Comparison of ENCODE assay signal across 32 cellular contexts in genomic region chr2:64442277-64442676, GRCh38.
"Had no signal": no experiment of that assay in that cellular context is flagged by ENCODE, and none has a peak within 500 bp of the region (broad histone marks: within the 10 kb centered on the region; RNA-seq: fewer than 3 reads in every experiment).

No MANE protein-coding gene starts in this region.

- H3K27me3 ChIP-seq: dorsolateral prefrontal cortex, foreskin keratinocyte, gastrocnemius medialis, heart left ventricle had no signal

- FAIRE-seq: astrocyte, bronchial epithelial cell had no signal

- H3K9me3 ChIP-seq: gastrocnemius medialis, heart left ventricle had no signal

- ATAC-seq: activated T-cell treated with anti-CD3 and anti-CD28 coated beads, Interleukin-2, amount 50 U/mL, for 4 hours; activated T-helper 17 cell treated with anti-CD3 and anti-CD28 coated beads, Interleukin-2, amount 50 U/mL, for 72 hours; esophagus mucosa; foreskin keratinocyte; gastrocnemius medialis; heart left ventricle; T-helper 17 cell had no signal

- H3K4me3 Mint-ChIP-seq: activated CD4-positive, alpha-beta memory T cell treated with anti-CD3 and anti-CD28 coated beads, Interleukin-2, amount 10 ng/mL, durations not matched to agents 7 days and 5 days; activated CD4-positive, alpha-beta T cell treated with anti-CD3 and anti-CD28 coated beads, Interleukin-2, amount 10 ng/mL, durations not matched to agents 7 days and 5 days; activated naive CD8-positive, alpha-beta T cell; activated T-cell treated with anti-CD3 and anti-CD28 coated beads, Interleukin-2, amount 50 U/mL, for 4 hours; activated T-helper 17 cell treated with anti-CD3 and anti-CD28 coated beads, Interleukin-2, amount 50 U/mL, for 72 hours; central memory CD8-positive, alpha-beta T cell; dendritic cell treated with granulocyte-macrophage colony-stimulating factor and Interleukin-4, amounts not matched to agents 40 ng/mL and 50 ng/mL, for 4 days; endodermal cell; T-helper 17 cell; T-helper 2 cell treated with Interferon-gamma antibody and Interleukin-4, amounts not matched to agents 5 μg/mL and 100 μg/mL, for 36 hours had no signal

- H3K27ac Mint-ChIP-seq: activated CD4-positive, alpha-beta memory T cell treated with anti-CD3 and anti-CD28 coated beads, Interleukin-2, amount 10 ng/mL, durations not matched to agents 7 days and 5 days; activated CD4-positive, alpha-beta T cell treated with anti-CD3 and anti-CD28 coated beads, Interleukin-2, amount 10 ng/mL, durations not matched to agents 7 days and 5 days; activated naive CD8-positive, alpha-beta T cell; activated T-helper 17 cell treated with anti-CD3 and anti-CD28 coated beads, Interleukin-2, amount 50 U/mL, for 72 hours; dendritic cell treated with granulocyte-macrophage colony-stimulating factor and Interleukin-4, amounts not matched to agents 40 ng/mL and 50 ng/mL, for 4 days; endodermal cell; T-helper 17 cell; T-helper 2 cell treated with Interferon-gamma antibody and Interleukin-4, amounts not matched to agents 5 μg/mL and 100 μg/mL, for 36 hours had no signal

- DNase-seq: activated CD4-positive, alpha-beta memory T cell treated with anti-CD3 and anti-CD28 coated beads, Interleukin-2, amount 10 ng/mL, durations not matched to agents 7 days and 5 days; activated CD4-positive, alpha-beta T cell treated with anti-CD3 and anti-CD28 coated beads for 1 hour; activated CD4-positive, alpha-beta T cell treated with anti-CD3 and anti-CD28 coated beads for 4 hours; activated CD4-positive, alpha-beta T cell treated with anti-CD3 and anti-CD28 coated beads, Interleukin-2, amount 10 ng/mL, durations not matched to agents 7 days and 5 days; activated CD4-positive, alpha-beta T cell treated with anti-CD3 and anti-CD28 coated beads, Interleukin-2, amount 50 U/mL, for 4 hours; activated effector memory CD4-positive, alpha-beta T cell treated with Interleukin-2 at 50 U/mL for 16 hours; activated gamma-delta T cell treated with Interleukin-2 at 50 U/mL for 16 hours; activated naive CD4-positive, alpha-beta T cell treated with anti-CD3 and anti-CD28 coated beads, Interleukin-2, amount 50 U/mL, for 16 hours; activated naive CD4-positive, alpha-beta T cell treated with Interleukin-2 at 50 U/mL for 16 hours; activated T-cell treated with anti-CD3 and anti-CD28 coated beads, Interleukin-2, amount 50 U/mL, for 4 hours; amniotic stem cell; anterior cingulate cortex; brain microvascular endothelial cell; dorsolateral prefrontal cortex; effector memory CD4-positive, alpha-beta T cell; foreskin keratinocyte; gastrocnemius medialis; glutamatergic neuron; heart left ventricle; T-helper 1 cell; T-helper 17 cell; T1000 had no signal

- H3K36me3 ChIP-seq: brain microvascular endothelial cell, gastrocnemius medialis, heart left ventricle had no signal

- H3K4me1 Mint-ChIP-seq: activated CD4-positive, alpha-beta memory T cell treated with anti-CD3 and anti-CD28 coated beads, Interleukin-2, amount 10 ng/mL, durations not matched to agents 7 days and 5 days; activated CD4-positive, alpha-beta T cell treated with anti-CD3 and anti-CD28 coated beads, Interleukin-2, amount 10 ng/mL, durations not matched to agents 7 days and 5 days; central memory CD8-positive, alpha-beta T cell had no signal

- H3K4me3 ChIP-seq: coronary artery, dorsolateral prefrontal cortex, gastrocnemius medialis, heart left ventricle had no signal

- H3K27ac ChIP-seq: brain microvascular endothelial cell, coronary artery, dorsolateral prefrontal cortex, foreskin keratinocyte, gastrocnemius medialis, heart left ventricle had no signal

- H3K9me3 Mint-ChIP-seq: activated CD4-positive, alpha-beta memory T cell treated with anti-CD3 and anti-CD28 coated beads, Interleukin-2, amount 10 ng/mL, durations not matched to agents 7 days and 5 days; activated CD4-positive, alpha-beta T cell treated with anti-CD3 and anti-CD28 coated beads, Interleukin-2, amount 10 ng/mL, durations not matched to agents 7 days and 5 days; activated T-cell treated with anti-CD3 and anti-CD28 coated beads, Interleukin-2, amount 50 U/mL, for 4 hours; activated T-helper 17 cell treated with anti-CD3 and anti-CD28 coated beads, Interleukin-2, amount 50 U/mL, for 72 hours; central memory CD8-positive, alpha-beta T cell; dendritic cell treated with granulocyte-macrophage colony-stimulating factor and Interleukin-4, amounts not matched to agents 40 ng/mL and 50 ng/mL, for 4 days; endodermal cell; T-helper 2 cell treated with Interferon-gamma antibody and Interleukin-4, amounts not matched to agents 5 μg/mL and 100 μg/mL, for 36 hours had no signal
